ENCODE assay signal across 1 cellular context in genomic region chr1:183022202-183023145, GRCh38.
TF ChIP-seq lines count a peak whose summit lies in the region.

No MANE protein-coding gene starts in this region.

TF ChIP-seq in HepG2, 621 proteins besides CTCF, POLR2A, EP300 and RAD21 (continued from another document):
- TF ChIP-seq STAT5B (CRISPR knock-in tag; IDR thresholded peaks at IDR 0.05): 0 out of 2 replicates have a peak, but pooled peaks have one; percentile 43
- peak; percentile 81 for TF ChIP-seq ZFX (CRISPR knock-in tag; IDR thresholded peaks at IDR 0.05; ENCODE audit: low read depth)
- no peak for TF ChIP-seq HNRNPUL1 (IDR thresholded peaks at IDR 0.05; ENCODE audit: low read depth, low read length)
- peak; percentile 40; the same call in 1 of the 2 replicates for TF ChIP-seq UBTF (CRISPR knock-in tag; IDR thresholded peaks at IDR 0.05)
- TF ChIP-seq ZNF772 (CRISPR knock-in tag; IDR thresholded peaks at IDR 0.05): peak; percentile 65; the same call in 1 of the 2 replicates
- no peak; the same call in 1 of the 2 replicates for TF ChIP-seq NR0B2 (CRISPR knock-in tag; IDR thresholded peaks at IDR 0.05)
- TF ChIP-seq POLR2AphosphoS5 (IDR thresholded peaks at IDR 0.05; ENCODE audit: low read depth, low read length): 0 out of 2 replicates have a peak, but pooled peaks have one; percentile 41
- peak; percentile 32 for TF ChIP-seq YY1 (IDR thresholded peaks at IDR 0.05; ENCODE audit: insufficient read depth, insufficient replicate concordance, low read depth, low read length)
- 0 out of 2 replicates have a peak, but pooled peaks have one; percentile 30 for TF ChIP-seq ZNF605 (CRISPR knock-in tag; IDR thresholded peaks at IDR 0.05)
- no peak for TF ChIP-seq SIX4 (CRISPR knock-in tag; IDR thresholded peaks at IDR 0.05)
- peak; percentile 71 for TF ChIP-seq ZNF143 (CRISPR knock-in tag; IDR thresholded peaks at IDR 0.05)
